Comparison of ENCODE assay signal across 1 cellular context in the genomic region with DNA sequence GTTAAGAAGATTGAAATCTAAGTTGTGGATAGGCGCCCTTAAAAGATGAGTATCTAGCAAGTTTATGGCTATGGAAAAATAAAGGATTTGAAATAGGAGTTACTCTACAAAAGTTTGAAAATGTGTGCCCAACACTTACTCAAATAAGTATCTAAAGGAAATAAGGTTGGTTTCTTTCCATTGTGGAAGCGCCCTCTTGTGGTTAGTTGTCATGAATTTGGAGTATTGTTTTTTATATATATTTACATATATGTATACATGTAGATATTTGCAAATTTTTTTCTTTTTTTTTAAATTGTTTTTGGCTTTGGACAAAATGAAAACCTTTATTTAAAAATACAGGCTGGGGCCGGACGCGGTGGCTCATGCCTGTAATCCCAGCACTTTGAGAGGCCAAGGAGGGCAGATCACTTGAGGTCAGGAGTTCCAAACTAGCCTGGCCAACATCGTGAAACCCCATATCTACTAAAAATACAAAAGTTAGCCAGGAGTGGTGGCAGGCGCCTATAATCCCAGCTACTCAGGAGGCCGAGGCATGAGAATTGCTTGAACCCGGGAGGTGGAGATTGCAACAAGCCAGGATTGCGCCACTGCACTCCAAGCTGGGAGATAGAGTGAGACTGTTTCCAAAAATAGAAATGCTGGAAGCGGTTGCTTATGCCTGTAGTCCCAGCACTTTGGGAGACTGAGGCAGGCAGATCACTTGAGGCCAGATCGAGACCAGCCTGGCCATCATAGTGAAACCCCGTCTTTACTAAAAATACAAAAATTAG.
TF ChIP-seq lines count a peak whose summit lies in the region.

No MANE protein-coding gene starts in this region.

TF ChIP-seq in HepG2, 621 proteins besides CTCF, POLR2A, EP300 and RAD21:
- TF ChIP-seq ZNF746 (CRISPR knock-in tag; IDR thresholded peaks at IDR 0.05) (no peak), ZNF207 (IDR thresholded peaks at IDR 0.05; ENCODE audit: borderline replicate concordance) (no peak), CBFB (CRISPR knock-in tag; IDR thresholded peaks at IDR 0.05) (no peak), SNAI1 (CRISPR knock-in tag; IDR thresholded peaks at IDR 0.05; ENCODE audit: borderline replicate concordance) (no peak), CEBPG (CRISPR knock-in tag; IDR thresholded peaks at IDR 0.05) (peak; percentile 9; the same call in 1 of the 2 replicates), TEAD2 (CRISPR knock-in tag; IDR thresholded peaks at IDR 0.05) (no peak), STAG1 (CRISPR knock-in tag; IDR thresholded peaks at IDR 0.05) (peak; percentile 66), ZNF605 (CRISPR knock-in tag; IDR thresholded peaks at IDR 0.05) (no peak), CEBPB (IDR thresholded peaks at IDR 0.05; ENCODE audit: borderline replicate concordance, low read depth, low read length) (peak; percentile 66; the same call in 1 of the 2 replicates), ZNF782 (CRISPR knock-in tag; IDR thresholded peaks at IDR 0.05; ENCODE audit: borderline replicate concordance) (no peak), ZNF512 (CRISPR knock-in tag; IDR thresholded peaks at IDR 0.05) (no peak), HOXA7 (CRISPR knock-in tag; IDR thresholded peaks at IDR 0.05) (no peak), JARID2 (CRISPR knock-in tag; IDR thresholded peaks at IDR 0.05; ENCODE audit: insufficient replicate concordance) (no peak), RXRB (CRISPR knock-in tag; IDR thresholded peaks at IDR 0.05; ENCODE audit: borderline replicate concordance) (no peak), FIP1L1 (IDR thresholded peaks at IDR 0.05; ENCODE audit: borderline replicate concordance, insufficient read depth, low read depth, low read length) (no peak), ARID2 (CRISPR knock-in tag; IDR thresholded peaks at IDR 0.05; ENCODE audit: borderline replicate concordance) (0 out of 2 replicates have a peak, but pooled peaks have one; percentile 27), KLF11 (CRISPR knock-in tag; IDR thresholded peaks at IDR 0.05) (0 out of 2 replicates have a peak, but pooled peaks have one; percentile 29), SMC3 (IDR thresholded peaks at IDR 0.05; ENCODE audit: low read length) (peak; percentile 69), PHF21A (CRISPR knock-in tag; IDR thresholded peaks at IDR 0.05) (no peak), ZBTB21 (CRISPR knock-in tag; IDR thresholded peaks at IDR 0.05) (no peak), NR2F1 (CRISPR knock-in tag; IDR thresholded peaks at IDR 0.05) (no peak), ZNF430 (CRISPR knock-in tag; IDR thresholded peaks at IDR 0.05) (no peak), ATF3 (CRISPR knock-in tag; IDR thresholded peaks at IDR 0.05) (no peak), HOXA5 (CRISPR knock-in tag; IDR thresholded peaks at IDR 0.05) (no peak), ELF3 (CRISPR knock-in tag; IDR thresholded peaks at IDR 0.05) (0 out of 2 replicates have a peak, but pooled peaks have one; percentile 20)
- TF ChIP-seq, protein P1, sequence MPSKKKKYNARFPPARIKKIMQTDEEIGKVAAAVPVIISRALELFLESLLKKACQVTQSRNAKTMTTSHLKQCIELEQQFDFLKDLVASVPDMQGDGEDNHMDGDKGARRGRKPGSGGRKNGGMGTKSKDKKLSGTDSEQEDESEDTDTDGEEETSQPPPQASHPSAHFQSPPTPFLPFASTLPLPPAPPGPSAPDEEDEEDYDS (CRISPR knock-in tag; IDR thresholded peaks at IDR 0.05): no peak
